In the genomic region with DNA sequence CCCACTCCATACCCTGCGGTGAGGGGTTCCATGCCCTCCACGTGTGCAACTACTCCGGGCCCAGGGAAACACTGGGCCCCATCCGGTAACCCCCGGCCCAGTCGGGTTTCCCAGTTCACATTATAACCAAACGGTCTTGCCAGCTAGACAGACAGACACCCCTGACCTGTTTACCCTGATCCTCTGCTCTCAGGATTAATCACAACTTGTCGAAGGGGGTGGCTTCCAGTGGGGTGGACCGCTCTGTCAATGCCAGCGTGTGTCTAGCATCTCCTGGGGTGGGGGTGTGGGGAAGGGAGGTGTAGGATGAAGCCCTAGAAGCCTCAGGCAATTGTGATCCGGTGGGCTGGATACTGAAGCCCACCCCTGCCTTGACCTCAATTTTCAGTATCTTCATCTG, we compare ENCODE assay signal across 25 cellular contexts. TPM values are rescaled to one million over a fixed set of nuclear protein-coding genes. Genes with fewer than 3 reads are reported as not detected.
DNase-seq lines count a peak whose midpoint lies in the region; ATAC-seq and TF ChIP-seq lines count a peak whose summit lies in the region.
"Had no signal": no experiment of that assay in that cellular context is flagged by ENCODE, and none has a peak within 500 bp of the region (broad histone marks: within the 10 kb centered on the region; RNA-seq: fewer than 3 reads in every experiment).

No MANE protein-coding gene starts in this region.

- ATAC-seq in activated T-cell treated with anti-CD3 and anti-CD28 coated beads, Interleukin-2, amount 50 U/mL, for 72 hours (replicated peaks in 1 of 2) = no peak
- ATAC-seq: PC-3, Right ventricle myocardium inferior had no signal

- no peak for DNase-seq in activated naive CD8-positive, alpha-beta T cell treated with anti-CD3 and anti-CD28 coated beads for 36 hours
- DNase-seq in GM20000 (ENCODE audit: low spot score) (peak; percentile 25), coronary artery (ENCODE audit: low spot score) (peak; percentile 68), retina (peak; percentile 16), SW480 (ENCODE audit: low spot score) (no peak)
- DNase-seq in activated T-cell treated with anti-CD3 and anti-CD28 coated beads, Interleukin-2, amount 50 U/mL, for 72 hours = no peak
- DNase-seq: CD4-positive, alpha-beta memory T cell; COR-L47; GOT3; HCEC 1CT; NCI-H1048; NCI-H1436; NCI-H2029; NCI-H446; NCI-H82; NK-92 treated with Interleukin-12 subunit alpha and Interleukin-12 subunit beta, amount 100 ng/mL, for 24 hours; PC-3 had no signal

- no peaks in the 10 kb centered on the region for H3K36me3 Mint-ChIP-seq in activated naive CD8-positive, alpha-beta T cell
- no peaks in the 10 kb centered on the region for H3K36me3 Mint-ChIP-seq in activated naive CD8-positive, alpha-beta T cell treated with anti-CD3 and anti-CD28 coated beads for 36 hours
- H3K36me3 Mint-ChIP-seq in activated T-cell treated with anti-CD3 and anti-CD28 coated beads, Interleukin-2, amount 50 U/mL, for 72 hours (ENCODE audit: insufficient read depth in 2 of 2) = no peaks in the 10 kb centered on the region
- H3K36me3 Mint-ChIP-seq: CD4-positive, alpha-beta memory T cell had no signal

- no peak for TF ChIP-seq CTCF in GM20000 (IDR thresholded peaks at IDR 0.05; ENCODE audit: extremely low read depth, missing control alignments)
- no peak for TF ChIP-seq CTCF in coronary artery (IDR thresholded peaks at IDR 0.05)

- H3K27ac Mint-ChIP-seq in activated naive CD8-positive, alpha-beta T cell = no peak overlapping the region
- H3K27ac Mint-ChIP-seq in activated naive CD8-positive, alpha-beta T cell treated with anti-CD3 and anti-CD28 coated beads for 36 hours = no peak overlapping the region
- no peak overlapping the region for H3K27ac Mint-ChIP-seq in activated T-cell treated with anti-CD3 and anti-CD28 coated beads, Interleukin-2, amount 50 U/mL, for 72 hours
- H3K27ac Mint-ChIP-seq: CD4-positive, alpha-beta memory T cell had no signal

- H3K27me3 Mint-ChIP-seq in activated naive CD8-positive, alpha-beta T cell = peaks cover 60% of the 10 kb centered on the region
- H3K27me3 Mint-ChIP-seq in activated naive CD8-positive, alpha-beta T cell treated with anti-CD3 and anti-CD28 coated beads for 36 hours = peaks cover 88% of the 10 kb centered on the region
- H3K27me3 Mint-ChIP-seq in activated T-cell treated with anti-CD3 and anti-CD28 coated beads, Interleukin-2, amount 50 U/mL, for 72 hours (ENCODE audit: low read depth) = peaks cover 91% of the 10 kb centered on the region

- H3K4me1 Mint-ChIP-seq in activated naive CD8-positive, alpha-beta T cell (ENCODE audit: low read depth) = peaks cover 42% of the 10 kb centered on the region
- H3K4me1 Mint-ChIP-seq in activated naive CD8-positive, alpha-beta T cell treated with anti-CD3 and anti-CD28 coated beads for 36 hours = peaks cover 26% of the 10 kb centered on the region
- peaks cover 41% of the 10 kb centered on the region for H3K4me1 Mint-ChIP-seq in activated T-cell treated with anti-CD3 and anti-CD28 coated beads, Interleukin-2, amount 50 U/mL, for 72 hours (ENCODE audit: low read depth)

- no peaks in the 10 kb centered on the region for H3K9me3 Mint-ChIP-seq in activated naive CD8-positive, alpha-beta T cell (ENCODE audit: low read depth)
- no peaks in the 10 kb centered on the region for H3K9me3 Mint-ChIP-seq in activated naive CD8-positive, alpha-beta T cell treated with anti-CD3 and anti-CD28 coated beads for 36 hours
- H3K9me3 Mint-ChIP-seq in activated T-cell treated with anti-CD3 and anti-CD28 coated beads, Interleukin-2, amount 50 U/mL, for 72 hours = no peaks in the 10 kb centered on the region

- no peak overlapping the region for H3K4me3 ChIP-seq in coronary artery
- H3K4me3 ChIP-seq: SJSA1 had no signal

- no peak overlapping the region for H3K27ac ChIP-seq in coronary artery
- H3K27ac ChIP-seq: BLaER1 treated with 17β-estradiol and CSF1 and Interleukin-3, amounts not matched to agents 10 nM and 100 nM; SJSA1 had no signal

- H3K4me3 Mint-ChIP-seq in activated naive CD8-positive, alpha-beta T cell = peak overlapping the region; percentile 20
- no peak overlapping the region for H3K4me3 Mint-ChIP-seq in activated naive CD8-positive, alpha-beta T cell treated with anti-CD3 and anti-CD28 coated beads for 36 hours
- H3K4me3 Mint-ChIP-seq in activated T-cell treated with anti-CD3 and anti-CD28 coated beads, Interleukin-2, amount 50 U/mL, for 72 hours = no peak overlapping the region

RNA-seq across cellular contexts. Expression of a gene that starts 4.6 kb away (rescaled TPM):
- not detected for total RNA-seq in activated naive CD8-positive, alpha-beta T cell treated with anti-CD3 and anti-CD28 coated beads for 36 hours
- not detected for total RNA-seq in activated T-cell treated with anti-CD3 and anti-CD28 coated beads, Interleukin-2, amount 50 U/mL, for 72 hours
- total RNA-seq: CD4-positive, alpha-beta memory T cell; G401; PC-3; Right ventricle myocardium inferior; SJSA1 had no signal

RNA-seq across cellular contexts. Expression of a gene that starts 48.8 kb away (rescaled TPM):
- total RNA-seq in activated naive CD8-positive, alpha-beta T cell treated with anti-CD3 and anti-CD28 coated beads for 36 hours = under 1 TPM in 1 of 2 experiments, not detected in 1; 0.21 TPM
- not detected for total RNA-seq in activated T-cell treated with anti-CD3 and anti-CD28 coated beads, Interleukin-2, amount 50 U/mL, for 72 hours
- total RNA-seq: A172; CD4-positive, alpha-beta memory T cell; Daoy; G401; PC-3; RPMI7951; SJSA1 had no signal

Comparison
In these comparisons a context has a peak if more than half of its experiments do, and no peak if none do; other contexts are left out.
1. DNase-seq: peak in GM20000 (single experiment), coronary artery (single experiment) and retina (single experiment); none in activated naive CD8-positive, alpha-beta T cell treated with anti-CD3 and anti-CD28 coated beads for 36 hours (single experiment), SW480 (single experiment) and activated T-cell treated with anti-CD3 and anti-CD28 coated beads, Interleukin-2, amount 50 U/mL, for 72 hours (0 of 2).